26 cellular contexts compared by ENCODE assay signal in the genomic region with DNA sequence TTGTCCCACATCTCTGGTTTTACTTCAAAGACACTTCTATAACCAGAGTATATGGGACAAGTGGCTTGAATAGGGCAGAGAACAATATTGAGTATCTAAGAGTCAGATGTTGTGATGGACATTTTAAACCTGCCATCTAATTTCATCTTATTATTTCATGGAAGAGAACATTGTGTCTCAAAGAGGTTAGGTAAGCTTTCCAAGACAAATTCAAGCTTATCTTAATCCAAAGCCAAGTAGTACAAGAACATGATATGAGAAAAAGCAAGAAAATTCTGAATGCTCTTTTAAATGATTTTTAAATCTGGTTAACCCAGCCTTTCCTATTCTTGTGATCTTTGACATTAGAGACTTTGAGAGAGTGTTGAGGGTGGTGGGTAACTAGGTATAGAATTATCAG.
"Had no signal": no experiment of that assay in that cellular context is flagged by ENCODE, and none has a peak within 500 bp of the region (broad histone marks: within the 10 kb centered on the region; RNA-seq: fewer than 3 reads in every experiment).

No MANE protein-coding gene starts in this region.

- H3K9me3 ChIP-seq: stomach, suprapubic skin, testis, thoracic aorta, thyroid gland, tibial nerve, transverse colon, upper lobe of left lung, upper lobe of right lung, uterus, vagina had no signal

- ATAC-seq: stimulated activated effector memory CD8-positive, alpha-beta T cell treated with anti-CD3 and anti-CD28 coated beads, Interleukin-12 subunit alpha, Interleukin-12 subunit beta, amount 100 ng/mL, for 72 hours; stimulated activated memory B cell treated with anti-CD40 and anti-IgM and Interleukin-4, amounts not matched to agents 10 μg/mL and 1 μg/mL and 100 μg/mL, for 72 hours; stimulated activated naive B cell treated with anti-CD40 and anti-IgM and Interleukin-4, amounts not matched to agents 10 μg/mL and 1 μg/mL and 100 μg/mL, for 72 hours; stimulated activated naive CD8-positive, alpha-beta T cell treated with anti-CD3 and anti-CD28 coated beads, Interleukin-15, amount 100 ng/mL, for 72 hours; stimulated activated naive CD8-positive, alpha-beta T cell treated with anti-CD3 and anti-CD28 coated beads, Interleukin-15, Interleukin-2, amounts not matched to agents 100 U/mL and 50 U/mL, for 24 hours; upper lobe of right lung had no signal

- H3K36me3 ChIP-seq: stomach, suprapubic skin, thoracic aorta, thyroid gland, tibial nerve, transverse colon, upper lobe of left lung, upper lobe of right lung, uterus, vagina had no signal

- FAIRE-seq: urothelium cell line had no signal

- H3K27me3 ChIP-seq: stomach, suprapubic skin, testis, thyroid gland, tibial nerve, transverse colon, upper lobe of left lung, upper lobe of right lung, uterus, vagina had no signal

- H3K27ac ChIP-seq: stomach, suprapubic skin, testis, thoracic aorta, thyroid gland, tibial nerve, transverse colon, upper lobe of left lung, upper lobe of right lung, uterus, vagina had no signal

- DNase-seq: stimulated activated CD4-positive, alpha-beta T cell treated with anti-CD3 and anti-CD28 coated beads, Interleukin-2, amount 100 ng/mL, for 48 hours; stimulated activated CD4-positive, alpha-beta T cell treated with anti-CD3 and anti-CD28 coated beads, Interleukin-4, amount 100 ng/mL, for 1 hour; stimulated activated CD4-positive, alpha-beta T cell treated with anti-CD3 and anti-CD28 coated beads, Interleukin-4, amount 100 ng/mL, for 24 hours; stimulated activated CD4-positive, alpha-beta T cell treated with anti-CD3 and anti-CD28 coated beads, Interleukin-4, amount 100 ng/mL, for 4 hours; stimulated activated CD8-positive, alpha-beta memory T cell treated with anti-CD3 and anti-CD28 coated beads, Interleukin-4, amount 100 ng/mL, for 48 hours; stimulated activated naive B cell treated with anti-CD40 and anti-IgM and Interleukin-4, amounts not matched to agents 10 μg/mL and 1 μg/mL and 100 μg/mL, for 72 hours; stimulated activated naive CD4-positive, alpha-beta T cell; stimulated activated naive CD4-positive, alpha-beta T cell treated with Interleukin-2 at 50 U/mL for 16 hours; stimulated activated naive CD8-positive, alpha-beta T cell treated with anti-CD3 and anti-CD28 coated beads, Interleukin-15, amount 100 ng/mL, for 72 hours; stimulated activated naive CD8-positive, alpha-beta T cell treated with anti-CD3 and anti-CD28 coated beads, Interleukin-15, Interleukin-2, amounts not matched to agents 100 U/mL and 50 U/mL, for 24 hours; stomach; substantia nigra; testis; thyroid gland; transverse colon; trophoblast cell; upper lobe of left lung; upper lobe of right lung; uterus had no signal

- H3K4me1 ChIP-seq: stomach, suprapubic skin, testis, thyroid gland, tibial nerve, transverse colon, upper lobe of left lung, upper lobe of right lung, uterus, vagina had no signal

- H3K4me3 ChIP-seq: stomach, suprapubic skin, testis, thoracic aorta, thyroid gland, tibial nerve, transverse colon, upper lobe of left lung, upper lobe of right lung, uterus, vagina had no signal
